ENCODE assay signal across 8 cellular contexts in genomic region chr11:911890-912219, GRCh38. TPM values are rescaled to one million over a fixed set of nuclear protein-coding genes. Genes with fewer than 3 reads are reported as not detected.
DNase-seq lines count a peak whose midpoint lies in the region; ATAC-seq and TF ChIP-seq lines count a peak whose summit lies in the region.

No MANE protein-coding gene starts in this region.

- 91 to 100% methylated on average over 9 to 11 of the region's 11 CpGs for WGBS in mesodermal cell (ENCODE audit: insufficient coverage in 2 of 2), 2 experiments

- H3K36me3 ChIP-seq in mesodermal cell (ENCODE audit: control insufficient read depth, insufficient read depth, low read length) (peaks cover 11% of the 10 kb centered on the region), upper lobe of right lung (no peaks in the 10 kb centered on the region)

- TF ChIP-seq CTCF in astrocyte of the cerebellum (IDR thresholded peaks at IDR 0.05; ENCODE audit: low read depth, low read length, missing control alignments): no peak
- no peak for TF ChIP-seq CTCF in upper lobe of right lung (IDR thresholded peaks at IDR 0.05)

- peaks cover 14% of the 10 kb centered on the region for H3K36me3 Mint-ChIP-seq in stimulated activated naive CD8-positive, alpha-beta T cell treated with anti-CD3 and anti-CD28 coated beads, Interleukin-15, Interleukin-2, amounts not matched to agents 100 ng/mL and 50 ng/mL, for 24 hours (ENCODE audit: low read depth)

- H3K4me3 ChIP-seq in astrocyte of the cerebellum (ENCODE audit: low read depth, low read length): peak overlapping the region; percentile 85
- peak overlapping the region; percentile 97 for H3K4me3 ChIP-seq in mesodermal cell (ENCODE audit: extremely low read depth, insufficient read depth, low read length, poor library complexity, severe bottlenecking)
- H3K4me3 ChIP-seq in upper lobe of right lung: peak overlapping the region; percentile 85

- H3K4me1 ChIP-seq in mesodermal cell (ENCODE audit: control insufficient read depth, insufficient read depth, low read length, poor library complexity, severe bottlenecking) (peaks cover 8% of the 10 kb centered on the region), upper lobe of right lung (peaks cover 12% of the 10 kb centered on the region)

- peak overlapping the region; percentile 96 for H3K27ac Mint-ChIP-seq in stimulated activated naive CD8-positive, alpha-beta T cell treated with anti-CD3 and anti-CD28 coated beads, Interleukin-15, Interleukin-2, amounts not matched to agents 100 ng/mL and 50 ng/mL, for 24 hours

- intact Hi-C loops in upper lobe of right lung (cut with DNase I): no loop called here

- H3K27me3 ChIP-seq in upper lobe of right lung: no peaks in the 10 kb centered on the region

- no peak for DNase-seq in stimulated activated naive CD8-positive, alpha-beta T cell treated with anti-CD3 and anti-CD28 coated beads, Interleukin-15, Interleukin-2, amounts not matched to agents 100 U/mL and 50 U/mL, for 24 hours
- DNase-seq in astrocyte of the cerebellum (ENCODE audit: low read depth) (no peak), upper lobe of right lung (no peak), Ammon's horn (ENCODE audit: low spot score) (no peak)
- no peak for DNase-seq in stimulated activated CD4-positive, alpha-beta T cell treated with anti-CD3 and anti-CD28 coated beads, Interleukin-4, amount 100 ng/mL, for 1 hour

- peak overlapping the region; percentile 72 for H3K27ac ChIP-seq in mesodermal cell (ENCODE audit: low read depth, low read length, severe bottlenecking)
- H3K27ac ChIP-seq in upper lobe of right lung: peak overlapping the region; percentile 88

- peak overlapping the region; percentile 87 for H3K4me3 Mint-ChIP-seq in stimulated activated naive CD8-positive, alpha-beta T cell treated with anti-CD3 and anti-CD28 coated beads, Interleukin-15, Interleukin-2, amounts not matched to agents 100 ng/mL and 50 ng/mL, for 24 hours

- no peaks in the 10 kb centered on the region for H3K27me3 Mint-ChIP-seq in stimulated activated naive CD8-positive, alpha-beta T cell treated with anti-CD3 and anti-CD28 coated beads, Interleukin-15, Interleukin-2, amounts not matched to agents 100 ng/mL and 50 ng/mL, for 24 hours

- in situ Hi-C loops in astrocyte of the cerebellum (cut with HindIII; ENCODE audit: low sequenced_read_pairs): loop anchor here (5.0 kb wide), 1 partner anchor 85 kb away; no protein-coding TSS in a partner anchor

- no peaks in the 10 kb centered on the region for H3K9me3 ChIP-seq in mesodermal cell (ENCODE audit: control insufficient read depth, low read length)
- H3K9me3 ChIP-seq in upper lobe of right lung: no peaks in the 10 kb centered on the region

- no peak for ATAC-seq in stimulated activated naive CD8-positive, alpha-beta T cell treated with anti-CD3 and anti-CD28 coated beads, Interleukin-15, Interleukin-2, amounts not matched to agents 100 U/mL and 50 U/mL, for 24 hours
- ATAC-seq in upper lobe of right lung (no peak), GM18502 (IDR thresholded peaks at IDR 0.05; ENCODE audit: poor library complexity, unreplicated experiment) (no peak)

- no peaks in the 10 kb centered on the region for H3K9me3 Mint-ChIP-seq in stimulated activated naive CD8-positive, alpha-beta T cell treated with anti-CD3 and anti-CD28 coated beads, Interleukin-15, Interleukin-2, amounts not matched to agents 100 ng/mL and 50 ng/mL, for 24 hours

- H3K4me1 Mint-ChIP-seq in stimulated activated naive CD8-positive, alpha-beta T cell treated with anti-CD3 and anti-CD28 coated beads, Interleukin-15, Interleukin-2, amounts not matched to agents 100 ng/mL and 50 ng/mL, for 24 hours (ENCODE audit: low read depth): peaks cover 28% of the 10 kb centered on the region

RNA-seq across cellular contexts. Expression of gene CHID1, which starts 1.2 kb away (rescaled TPM):
- polyA plus RNA-seq in mesodermal cell (2013, experiment 1 of 2): 83.5 TPM
- polyA plus RNA-seq in mesodermal cell (2013, experiment 2 of 2): 70.4 TPM
- total RNA-seq in upper lobe of right lung: 52.9 TPM

RNA-seq across cellular contexts. Expression of gene AP2A2, which starts 13.8 kb away (rescaled TPM):
- 92.0 TPM for polyA plus RNA-seq in mesodermal cell (2013, experiment 1 of 2)
- polyA plus RNA-seq in mesodermal cell (2013, experiment 2 of 2): 76.9 TPM
- total RNA-seq in upper lobe of right lung: 92.0 TPM
